Comparison of ENCODE assay signal across 1 cellular context in genomic region chr12:52630609-52631200, GRCh38.
TF ChIP-seq lines count a peak whose summit lies in the region.

No MANE protein-coding gene starts in this region.

TF ChIP-seq in HEK293T, 16 proteins besides CTCF, POLR2A, EP300 and RAD21:
- TF ChIP-seq HDGF (IDR thresholded peaks at IDR 0.05; ENCODE audit: borderline replicate concordance) (no peak), L3MBTL2 (conservative IDR thresholded peaks at IDR 0.05) (no peak), SP1 (IDR thresholded peaks at IDR 0.05) (no peak), CTBP1 (IDR thresholded peaks at IDR 0.05; ENCODE audit: borderline replicate concordance) (no peak), ARNT (IDR thresholded peaks at IDR 0.05) (no peak), BHLHE40 (IDR thresholded peaks at IDR 0.05; ENCODE audit: borderline replicate concordance) (no peak), FOXM1 (IDR thresholded peaks at IDR 0.05; ENCODE audit: borderline replicate concordance) (no peak), PKNOX1 (IDR thresholded peaks at IDR 0.05) (no peak), FOXA1 (IDR thresholded peaks at IDR 0.05) (no peak), ZNF384 (IDR thresholded peaks at IDR 0.05) (no peak), NFRKB (IDR thresholded peaks at IDR 0.05) (no peak), LEF1 (IDR thresholded peaks at IDR 0.05; ENCODE audit: borderline replicate concordance) (no peak), ELF4 (IDR thresholded peaks at IDR 0.05) (no peak), SUZ12 (IDR thresholded peaks at IDR 0.05) (no peak), FOXK2 (IDR thresholded peaks at IDR 0.05) (no peak)
